Comparison of ENCODE assay signal across 20 cellular contexts in genomic region chr10:34370121-34370520, GRCh38.
"Had no signal": no experiment of that assay in that cellular context is flagged by ENCODE, and none has a peak within 500 bp of the region (broad histone marks: within the 10 kb centered on the region; RNA-seq: fewer than 3 reads in every experiment).

No MANE protein-coding gene starts in this region.

- H3K36me3 ChIP-seq: lower lobe of right lung, spleen, uterus had no signal

- FAIRE-seq: endometrium, frontal cortex, islet of Langerhans had no signal

- H3K27me3 ChIP-seq: heart left ventricle, spleen, tibial artery, upper lobe of left lung, uterus had no signal

- H3K4me3 ChIP-seq: heart left ventricle, lower lobe of right lung, spleen, tibial artery, upper lobe of left lung, uterus had no signal

- ATAC-seq: esophagus mucosa; heart left ventricle; left lobe of liver; lower lobe of right lung; natural killer cell; sciatic nerve; stimulated activated memory B cell treated with anti-CD40 and anti-IgM and Interleukin-4, amounts not matched to agents 10 μg/mL and 1 μg/mL and 100 μg/mL, for 72 hours had no signal

- H3K9me3 ChIP-seq: lower lobe of right lung, tibial artery, upper lobe of left lung, uterus had no signal

- DNase-seq: effector memory CD4-positive, alpha-beta T cell; heart left ventricle; hypothalamus; lower lobe of right lung; natural killer cell; posterior cingulate gyrus; spleen; stimulated activated CD4-positive, alpha-beta T cell treated with anti-CD3 and anti-CD28 coated beads, Interleukin-15, amount 100 ng/mL, for 24 hours; stimulated activated CD4-positive, alpha-beta T cell treated with anti-CD3 and anti-CD28 coated beads, Interleukin-1b, Interleukin-23, amount 100 ng/mL, for 48 hours; stimulated activated CD4-positive, alpha-beta T cell treated with anti-CD3 and anti-CD28 coated beads, Interleukin-4, amount 100 ng/mL, for 24 hours; tibial artery; upper lobe of left lung; uterus had no signal

- H3K4me1 ChIP-seq: lower lobe of right lung, spleen, tibial artery, uterus had no signal

- H3K27ac ChIP-seq: heart left ventricle, lower lobe of right lung, spleen, tibial artery, upper lobe of left lung, uterus had no signal
